Comparison of ENCODE assay signal across 8 cellular contexts in genomic region chr11:94602430-94603372, GRCh38. TPM values are rescaled to one million over a fixed set of nuclear protein-coding genes. Genes with fewer than 3 reads are reported as not detected.
DNase-seq lines count a peak whose midpoint lies in the region; ATAC-seq and TF ChIP-seq lines count a peak whose summit lies in the region.

No MANE protein-coding gene starts in this region.

- no peak overlapping the region for H4K5ac ChIP-seq in H9 (ENCODE audit: insufficient read length, low read depth, low read length)

- H3K36me3 ChIP-seq in mammary epithelial cell (ENCODE audit: insufficient read depth, low read length) = no peaks in the 10 kb centered on the region

- no peaks in the 10 kb centered on the region for H3K79me2 ChIP-seq in mammary epithelial cell (ENCODE audit: insufficient read depth, low read length)
- H3K79me2 ChIP-seq in H9 (ENCODE audit: insufficient read depth, low read length) = no peaks in the 10 kb centered on the region

- H3K27me3 Mint-ChIP-seq in MCF 10A (ENCODE audit: insufficient read depth, unreplicated experiment) = no peaks in the 10 kb centered on the region
- no peaks in the 10 kb centered on the region for H3K27me3 Mint-ChIP-seq in activated T-helper 17 cell treated with anti-CD3 and anti-CD28 coated beads, Interleukin-2, amount 50 U/mL, for 72 hours
- no peaks in the 10 kb centered on the region; the same call in 1 of the 2 replicates for H3K27me3 Mint-ChIP-seq in H9 (ENCODE audit: low read depth)

- H2BK12ac ChIP-seq in H9 (ENCODE audit: insufficient read length, low read depth, low read length) = no peak overlapping the region

- H3K9me3 ChIP-seq in mammary epithelial cell (replicated peaks; ENCODE audit: insufficient read depth, low read length) (no peaks in the 10 kb centered on the region), right cardiac atrium (ENCODE audit: control insufficient read depth, low read length) (no peaks in the 10 kb centered on the region), H9 (ENCODE audit: control insufficient read depth, low read depth, low read length) (peaks cover 7% of the 10 kb centered on the region)

- no peak overlapping the region for H3K4me2 ChIP-seq in mammary epithelial cell (ENCODE audit: insufficient read depth, low read depth, low read length)
- H3K4me2 ChIP-seq in H9 (ENCODE audit: insufficient read depth, insufficient read length, low read length) = no peak overlapping the region

- peak; percentile 68 for DNase-seq in mammary epithelial cell
- DNase-seq in MCF 10A (ENCODE audit: unreplicated experiment) = no peak
- peak; percentile 49 for DNase-seq in NCI-H1048 (lab: John Stamatoyannopoulos, UW)
- peak in 2 of 3 donors; percentile 59 to 72 for DNase-seq in right cardiac atrium
- peak; percentile 1 to 4 for DNase-seq in stimulated activated CD4-positive, alpha-beta T cell treated with anti-CD3 and anti-CD28 coated beads, Interleukin-12 subunit alpha, Interleukin-12 subunit beta, amount 100 ng/mL, for 24 hours (ENCODE audit: low read depth in 2 of 2)
- no peak for DNase-seq in H9

- H3K4me3 Mint-ChIP-seq in MCF 10A (ENCODE audit: unreplicated experiment) (no peak overlapping the region), H9 (no peak overlapping the region)
- H3K4me3 Mint-ChIP-seq in activated T-helper 17 cell treated with anti-CD3 and anti-CD28 coated beads, Interleukin-2, amount 50 U/mL, for 72 hours = no peak overlapping the region

- H2BK20ac ChIP-seq in H9 (ENCODE audit: low read depth, low read length, poor library complexity, severe bottlenecking) = no peak overlapping the region

- POLR2A ChIA-PET in MCF 10A (lab: Yijun Ruan, JAX) = no interaction called here

- no peaks in the 10 kb centered on the region for H3K79me1 ChIP-seq in H9 (ENCODE audit: insufficient read depth, low read depth, low read length, poor library complexity, severe bottlenecking)

- no peak overlapping the region for H3K14ac ChIP-seq in H9 (ENCODE audit: insufficient read depth, low read length)

- H2AFZ ChIP-seq in mammary epithelial cell (ENCODE audit: low read depth, low read length) (no peak overlapping the region), H9 (ENCODE audit: low read length) (no peak overlapping the region)

- TF ChIP-seq CTCF in mammary epithelial cell (conservative IDR thresholded peaks at IDR 0.05 in 1 of 2, IDR thresholded peaks at IDR 0.05 in 1 of 2; ENCODE audit: extremely low read depth in 1 of 2, insufficient read depth in 1 of 2, low read depth in 1 of 2, low read length in 2 of 2) (peak; percentile 46 to 53), MCF 10A (IDR thresholded peaks at IDR 0.05; ENCODE audit: unreplicated experiment) (no peak), H9 (conservative IDR thresholded peaks at IDR 0.05) (no peak)

- H3K4me1 ChIP-seq in mammary epithelial cell (ENCODE audit: insufficient read depth, low read length) = no peaks in the 10 kb centered on the region
- H3K4me1 ChIP-seq in right cardiac atrium (ENCODE audit: control insufficient read depth, insufficient read depth, low read length) = no peaks in the 10 kb centered on the region
- peaks cover 5% of the 10 kb centered on the region for H3K4me1 ChIP-seq in H9 (ENCODE audit: insufficient read depth, low read length)

- H3K27ac Mint-ChIP-seq in MCF 10A (ENCODE audit: low read depth, unreplicated experiment) = no peak overlapping the region
- no peak overlapping the region for H3K27ac Mint-ChIP-seq in activated T-helper 17 cell treated with anti-CD3 and anti-CD28 coated beads, Interleukin-2, amount 50 U/mL, for 72 hours
- no peak overlapping the region for H3K27ac Mint-ChIP-seq in H9

- H3K4me1 Mint-ChIP-seq in MCF 10A (ENCODE audit: insufficient read depth, unreplicated experiment) (no peaks in the 10 kb centered on the region), H9 (peaks cover 12 to 16% of the 10 kb centered on the region in 2 experiments)
- no peaks in the 10 kb centered on the region for H3K4me1 Mint-ChIP-seq in activated T-helper 17 cell treated with anti-CD3 and anti-CD28 coated beads, Interleukin-2, amount 50 U/mL, for 72 hours

- H4K20me1 ChIP-seq in mammary epithelial cell (ENCODE audit: insufficient read depth, low read length) = no peaks in the 10 kb centered on the region
- H4K20me1 ChIP-seq in H9 (ENCODE audit: control insufficient read depth, insufficient read depth, insufficient read length) = no peaks in the 10 kb centered on the region

- dilution Hi-C loops in mammary epithelial cell (cut with HindIII; ENCODE audit: low sequenced_read_pairs) = no loop called here

- intact Hi-C loops in mammary epithelial cell (cut with micrococcal nuclease) = loop anchor here (1.0 to 5.0 kb wide), 3 partner anchors 83 to 1140 kb away; no protein-coding TSS in a partner anchor
- intact Hi-C loops in MCF 10A (cut with micrococcal nuclease) = no loop called here
- intact Hi-C loops in right cardiac atrium (cut with DNase I) = loop anchor here in 1 of 4 donors (5.0 kb wide), 1 partner anchor 80 kb away; no protein-coding TSS in a partner anchor

- H3K4ac ChIP-seq in H9 (ENCODE audit: low read depth, low read length) = no peak overlapping the region

- H3K23me2 ChIP-seq in H9 (ENCODE audit: insufficient read length, low read depth, low read length, poor library complexity, severe bottlenecking) = no peaks in the 10 kb centered on the region

- H2AK5ac ChIP-seq in H9 (ENCODE audit: insufficient read length, low read length) = no peak overlapping the region

- H2BK120ac ChIP-seq in H9 (ENCODE audit: low read depth, low read length, poor library complexity, severe bottlenecking) = no peak overlapping the region

- H3K27me3 ChIP-seq in mammary epithelial cell (ENCODE audit: insufficient read depth, low read length) = no peaks in the 10 kb centered on the region
- H3K27me3 ChIP-seq in right cardiac atrium (ENCODE audit: control insufficient read depth, insufficient read depth) = no peaks in the 10 kb centered on the region
- no peaks in the 10 kb centered on the region for H3K27me3 ChIP-seq in H9 (ENCODE audit: insufficient read depth, low read length)

- H3K9ac ChIP-seq in mammary epithelial cell (ENCODE audit: insufficient read depth, low read length) (no peak overlapping the region), H9 (ENCODE audit: extremely low read depth, insufficient read length, low read length) (no peak overlapping the region)

- H3K23ac ChIP-seq in H9 (ENCODE audit: insufficient read length, low read depth, low read length) = no peak overlapping the region

- ATAC-seq in HG02763 (IDR thresholded peaks at IDR 0.05; ENCODE audit: unreplicated experiment) (peak; percentile 87), right cardiac atrium (peak; percentile 71 to 91)
- ATAC-seq in activated T-helper 17 cell treated with anti-CD3 and anti-CD28 coated beads, Interleukin-2, amount 50 U/mL, for 72 hours (replicated peaks) = peak; percentile 96

- no peak overlapping the region for H2BK5ac ChIP-seq in H9 (ENCODE audit: insufficient read length, low read length)

- no peak overlapping the region for H3K4me3 ChIP-seq in mammary epithelial cell (replicated peaks in 1 of 3; ENCODE audit: insufficient read depth in 1 of 3, low read depth in 2 of 3, low read length in 3 of 3)
- no peak overlapping the region for H3K4me3 ChIP-seq in right cardiac atrium (ENCODE audit: low read length)

- H3K18ac ChIP-seq in H9 (ENCODE audit: insufficient read length, low read depth, low read length) = no peak overlapping the region

- H3K9me3 Mint-ChIP-seq in MCF 10A (ENCODE audit: unreplicated experiment) = no peaks in the 10 kb centered on the region
- H3K9me3 Mint-ChIP-seq in activated T-helper 17 cell treated with anti-CD3 and anti-CD28 coated beads, Interleukin-2, amount 50 U/mL, for 72 hours = peaks cover 4% of the 10 kb centered on the region
- H3K9me3 Mint-ChIP-seq in H9 = peaks cover 13 to 17% of the 10 kb centered on the region in 2 experiments; a peak in 3 of 5 replicates

- no peak overlapping the region for H3K56ac ChIP-seq in H9 (ENCODE audit: insufficient read length, low read depth, low read length)

- CTCF ChIA-PET in mammary epithelial cell (lab: Charles Lee; ENCODE audit: low non-redundant PET) = interaction anchor here (1.1 kb wide), 1 partner anchor 707 kb away, joined by 4 read pairs; no protein-coding TSS in a partner anchor
- CTCF ChIA-PET in MCF 10A (lab: Yijun Ruan, JAX) = interaction anchor here (0.7 to 1.1 kb wide), 2 partner anchors 12 to 103 kb away, joined by 3 read pairs; no protein-coding TSS in a partner anchor

- H3T11ph ChIP-seq in H9 (ENCODE audit: low read length) = no peak overlapping the region

- H2BK15ac ChIP-seq in H9 (ENCODE audit: low read depth, low read length) = no peak overlapping the region

- 69% methylated on average over 8 of the region's 8 CpGs for WGBS in mammary epithelial cell (ENCODE audit: low coverage, missing lambda C conversion rate)
- WGBS in right cardiac atrium = 68% methylated on average over 8 of the region's 8 CpGs
- WGBS in H9 (ENCODE audit: extremely low coverage, insufficient read length, low lambda C conversion rate) = no CpG with 5 or more reads among the region's 8 CpGs

- no peak overlapping the region for H4K91ac ChIP-seq in H9 (ENCODE audit: insufficient read length, low read depth, low read length)

- in situ Hi-C loops in mammary epithelial cell (cut with MboI; ENCODE audit: low sequenced_read_pairs in 2 of 2) = loop anchor here (25.0 kb wide), 2 partner anchors 310 to 1160 kb away; no protein-coding TSS in a partner anchor

- no peak overlapping the region for H4K8ac ChIP-seq in H9 (replicated peaks; ENCODE audit: insufficient read length, low read depth, low read length)

- no peaks in the 10 kb centered on the region for H3K36me3 Mint-ChIP-seq in MCF 10A (ENCODE audit: insufficient read depth, unreplicated experiment)
- H3K36me3 Mint-ChIP-seq in activated T-helper 17 cell treated with anti-CD3 and anti-CD28 coated beads, Interleukin-2, amount 50 U/mL, for 72 hours (ENCODE audit: low read depth) = no peaks in the 10 kb centered on the region
- H3K36me3 Mint-ChIP-seq in H9 (ENCODE audit: insufficient read depth in 1 of 3, low read depth in 3 of 3) = peaks cover 5 to 7% (median 5%) of the 10 kb centered on the region in 3 experiments; a peak in 5 of 7 replicates

- no peak overlapping the region for H3K27ac ChIP-seq in mammary epithelial cell (ENCODE audit: insufficient read depth, low read depth, low read length)
- no peak overlapping the region for H3K27ac ChIP-seq in right cardiac atrium (ENCODE audit: low read length)
- H3K27ac ChIP-seq in H9 (ENCODE audit: insufficient read length, low read depth, low read length) = no peak overlapping the region

- BruUV-seq in mammary epithelial cell (replicated peaks; lab: Mats Ljungman, UMichigan) = no TSS peak
- BruUV-seq in MCF 10A (replicated peaks; lab: Mats Ljungman, UMichigan) = no TSS peak

RNA-seq across cellular contexts. Expression of gene PIWIL4, which starts 35.5 kb away (rescaled TPM):
- total RNA-seq in mammary epithelial cell (under 1 TPM in 1 of 2 donors, not detected in 1; 0.33 TPM), MCF 10A (2022) (not detected in 2 replicates), right cardiac atrium (1 to 10 TPM; 1.1 to 3.5 (median 1.8) TPM), H9 (2021) (not detected in 2 replicates)
- polyA plus RNA-seq in mammary epithelial cell (0.17 TPM), right cardiac atrium (1.6 TPM)
- polyA minus RNA-seq in mammary epithelial cell = not detected
- total RNA-seq in activated T-helper 17 cell treated with anti-CD3 and anti-CD28 coated beads, Interleukin-2, amount 50 U/mL, for 72 hours = 1 to 10 TPM in 1 of 2 donors, under 1 TPM in 1; 0.48 to 1.1 TPM

RNA-seq across cellular contexts. Expression of gene FUT4, which starts 59.0 kb away (rescaled TPM):
- total RNA-seq in mammary epithelial cell (1 to 10 TPM in 1 of 2 donors, under 1 TPM in 1; 0.33 to 1.2 TPM), MCF 10A (2022) (0.23 and 0.32 TPM in 2 replicates), right cardiac atrium (1 to 10 TPM; 2.0 to 2.9 (median 2.5) TPM), H9 (2021) (5.3 and 5.4 TPM in 2 replicates)
- polyA plus RNA-seq in mammary epithelial cell (0.56 TPM), right cardiac atrium (1.2 TPM)
- polyA minus RNA-seq in mammary epithelial cell = 2.4 TPM
- total RNA-seq in activated T-helper 17 cell treated with anti-CD3 and anti-CD28 coated beads, Interleukin-2, amount 50 U/mL, for 72 hours = 1 to 10 TPM; 3.9 to 5.4 TPM

Comparison
In these comparisons a context has a peak if more than half of its experiments do, and no peak if none do; other contexts are left out.
1. DNase-seq: peak in mammary epithelial cell (single experiment), NCI-H1048 (single experiment), right cardiac atrium (2 of 3) and stimulated activated CD4-positive, alpha-beta T cell treated with anti-CD3 and anti-CD28 coated beads, Interleukin-12 subunit alpha, Interleukin-12 subunit beta, amount 100 ng/mL, for 24 hours (2 of 2); none in MCF 10A (single experiment) and H9 (single experiment).
2. CTCF ChIP-seq: peak in mammary epithelial cell (2 of 2); none in MCF 10A (single experiment) and H9 (single experiment).
3. Peak in every context shown above with its lines, with median percentiles within 50 percentile points of each other: ATAC-seq.